In genomic region chr6:6686748-6687601, GRCh38 we compare ENCODE assay signal across 9 cellular contexts.
DNase-seq lines count a peak whose midpoint lies in the region; ATAC-seq, FAIRE-seq and TF ChIP-seq lines count a peak whose summit lies in the region.
"Had no signal": no experiment of that assay in that cellular context is flagged by ENCODE, and none has a peak within 500 bp of the region (broad histone marks: within the 10 kb centered on the region; RNA-seq: fewer than 3 reads in every experiment).

No MANE protein-coding gene starts in this region.

- H2AFZ ChIP-seq in Karpas-422 (ENCODE audit: low read length): no peak overlapping the region
- peak overlapping the region; percentile 97 for H2AFZ ChIP-seq in OCI-LY7 (ENCODE audit: low read length)

- H3K9me2 ChIP-seq in Karpas-422 (replicated peaks; ENCODE audit: insufficient read depth, low read length): no peaks in the 10 kb centered on the region
- no peaks in the 10 kb centered on the region for H3K9me2 ChIP-seq in OCI-LY7 (ENCODE audit: insufficient read depth, low read length)

- H3K9me3 ChIP-seq in Karpas-422 (ENCODE audit: low read length) (no peaks in the 10 kb centered on the region), OCI-LY7 (ENCODE audit: low read length) (no peaks in the 10 kb centered on the region), subcutaneous abdominal adipose tissue (ENCODE audit: control insufficient read depth in 5 of 5, low read length in 5 of 5) (peaks cover 0 to 9% (median 0%) of the 10 kb centered on the region in 5 donors)

- no peak for FAIRE-seq in bronchial epithelial cell (lab: Jason Lieb, UNC)

- no peak overlapping the region for H3K9ac ChIP-seq in Karpas-422 (ENCODE audit: low read length)
- no peak overlapping the region for H3K9ac ChIP-seq in subcutaneous abdominal adipose tissue (ENCODE audit: low read length in 5 of 5)

- ATAC-seq in GM18520 (IDR thresholded peaks at IDR 0.05; ENCODE audit: unreplicated experiment): no peak
- ATAC-seq: naive thymus-derived CD8-positive, alpha-beta T cell had no signal

- TF ChIP-seq CTCF in OCI-LY7 (conservative IDR thresholded peaks at IDR 0.05; ENCODE audit: low read length) (no peak), bronchial epithelial cell (IDR thresholded peaks at IDR 0.05; ENCODE audit: insufficient read depth, low read length, severe bottlenecking) (no peak)

- POLR2A ChIA-PET in OCI-LY7 (lab: Charles Lee): interaction anchor here (0.5 to 1.8 kb wide), 12 partner anchors 9 to 903 kb away, joined by 3 to 5 read pairs (median 3); no protein-coding TSS in a partner anchor

- H3K4me3 ChIP-seq in Karpas-422 (ENCODE audit: low read length): peak overlapping the region; percentile 24; the same call in 1 of the 2 replicates
- H3K4me3 ChIP-seq in OCI-LY7 (ENCODE audit: low read depth, low read length, poor library complexity, severe bottlenecking): peak overlapping the region; percentile 82
- H3K4me3 ChIP-seq in bronchial epithelial cell (ENCODE audit: low read depth, low read length): no peak overlapping the region
- H3K4me3 ChIP-seq in subcutaneous abdominal adipose tissue (ENCODE audit: low read depth in 1 of 5, low read length in 5 of 5): peak overlapping the region in 1 of 5 donors; percentile 14

- H3K4me1 ChIP-seq in Karpas-422 (ENCODE audit: low read length) (peaks cover 11% of the 10 kb centered on the region), OCI-LY7 (ENCODE audit: insufficient read depth, low read length, poor library complexity, severe bottlenecking) (peaks cover 26% of the 10 kb centered on the region), subcutaneous abdominal adipose tissue (ENCODE audit: control insufficient read depth in 5 of 5, insufficient read depth in 5 of 5, low read length in 5 of 5) (peaks cover 11 to 49% (median 40%) of the 10 kb centered on the region in 5 donors)

- DNase-seq in DMS79 treated with DMSO at 0.1 percent for 48 hours (lab: John Stamatoyannopoulos, UW) (peak; percentile 85), Karpas-422 (peak; percentile 96), OCI-LY7 (ENCODE audit: low spot score) (peak; percentile 97), bronchial epithelial cell (ENCODE audit: low read depth) (peak; percentile 79), kidney glomerular epithelial cell (lab: John Stamatoyannopoulos, UW) (peak; percentile 94), occipital lobe (lab: John Stamatoyannopoulos, UW) (no peak)

- no peaks in the 10 kb centered on the region for H3K79me2 ChIP-seq in Karpas-422 (ENCODE audit: low read length)
- H3K79me2 ChIP-seq in OCI-LY7 (ENCODE audit: insufficient read depth, low read depth, low read length): no peaks in the 10 kb centered on the region

- CTCF ChIA-PET in OCI-LY7 (lab: Charles Lee; ENCODE audit: unreplicated experiment): interaction anchor here (0.7 to 1.0 kb wide), 3 partner anchors 9 to 33 kb away, joined by 3 read pairs; no protein-coding TSS in a partner anchor

- H3K27ac ChIP-seq in Karpas-422 (ENCODE audit: low read length): no peak overlapping the region
- H3K27ac ChIP-seq in OCI-LY7 (ENCODE audit: low read depth, low read length, poor library complexity, severe bottlenecking): peak overlapping the region; percentile 12
- peak overlapping the region; percentile 8 for H3K27ac ChIP-seq in subcutaneous abdominal adipose tissue (ENCODE audit: low read depth, low read length)

- H4K20me1 ChIP-seq in Karpas-422 (ENCODE audit: insufficient read depth, low read depth, low read length): no peaks in the 10 kb centered on the region
- H4K20me1 ChIP-seq in OCI-LY7 (ENCODE audit: insufficient read depth, low read length): no peaks in the 10 kb centered on the region

- peak overlapping the region; percentile 42 for H3K4me2 ChIP-seq in Karpas-422 (ENCODE audit: low read depth, low read length, poor library complexity, severe bottlenecking)
- peak overlapping the region; percentile 87 for H3K4me2 ChIP-seq in OCI-LY7 (ENCODE audit: low read length)

- BruUV-seq in OCI-LY7 (replicated peaks; lab: Mats Ljungman, UMichigan): no TSS peak

- H3K27me3 ChIP-seq in Karpas-422 (ENCODE audit: low read length): no peaks in the 10 kb centered on the region
- no peaks in the 10 kb centered on the region for H3K27me3 ChIP-seq in bronchial epithelial cell (ENCODE audit: control insufficient read depth, insufficient read depth, low read length)
- H3K27me3 ChIP-seq in subcutaneous abdominal adipose tissue (ENCODE audit: control insufficient read depth in 5 of 5, insufficient read depth in 4 of 5, low read length in 5 of 5): no peaks in the 10 kb centered on the region

- H3K36me3 ChIP-seq in Karpas-422 (ENCODE audit: insufficient read depth, low read length) (no peaks in the 10 kb centered on the region), OCI-LY7 (ENCODE audit: insufficient read depth, low read length) (no peaks in the 10 kb centered on the region; the same call in 1 of the 2 replicates), bronchial epithelial cell (ENCODE audit: control insufficient read depth, insufficient read depth, low read length) (no peaks in the 10 kb centered on the region), subcutaneous abdominal adipose tissue (ENCODE audit: control insufficient read depth in 5 of 5, insufficient read depth in 5 of 5, low read length in 5 of 5) (no peaks in the 10 kb centered on the region)

- intact Hi-C loops in OCI-LY7 (cut with micrococcal nuclease; ENCODE audit: unreplicated experiment): loop anchor here (1.0 to 5.0 kb wide), 2 partner anchors 95 to 680 kb away; partner anchors contain the start of gene NRN1
